21 cellular contexts compared by ENCODE assay signal in the genomic region with DNA sequence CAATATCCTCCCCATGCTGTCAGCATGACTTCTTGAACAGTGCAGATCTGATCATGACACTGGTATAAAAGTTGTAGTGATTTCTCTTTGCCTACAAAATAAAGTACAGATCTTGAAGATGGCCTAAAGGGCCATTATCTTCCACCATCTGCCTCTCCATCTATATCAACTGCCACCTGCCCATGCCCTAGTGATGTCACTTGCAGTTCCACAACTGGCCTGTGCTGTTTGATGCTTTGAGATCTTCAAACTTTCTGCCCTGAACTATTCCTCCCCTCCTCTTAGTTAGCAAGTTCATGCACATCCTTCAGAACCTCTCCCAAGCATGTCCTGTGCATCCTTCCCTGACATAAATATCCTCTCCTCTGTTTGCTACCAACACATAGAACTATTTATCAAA.
DNase-seq lines count a peak whose midpoint lies in the region; ATAC-seq and TF ChIP-seq lines count a peak whose summit lies in the region.
"Had no signal": no experiment of that assay in that cellular context is flagged by ENCODE, and none has a peak within 500 bp of the region (broad histone marks: within the 10 kb centered on the region; RNA-seq: fewer than 3 reads in every experiment).

No MANE protein-coding gene starts in this region.

- H3K36me3 ChIP-seq in BE2C (no peaks in the 10 kb centered on the region), brain microvascular endothelial cell (replicated peaks) (no peaks in the 10 kb centered on the region)
- H3K36me3 ChIP-seq: Peyer's patch, SJSA1 had no signal

- H3K9me3 ChIP-seq in BE2C, result no peaks in the 10 kb centered on the region
- H3K9me3 ChIP-seq: Peyer's patch, SJSA1 had no signal

- H3K4me3 ChIP-seq in BE2C (ENCODE audit: low read depth, low read length) (no peak overlapping the region), brain microvascular endothelial cell (ENCODE audit: low read depth, low read length) (no peak overlapping the region)
- H3K4me3 ChIP-seq: hepatocyte, lung, Peyer's patch, SJSA1 had no signal

- TF ChIP-seq CTCF in BE2C (IDR thresholded peaks at IDR 0.05; ENCODE audit: low read depth, low read length), result peak; percentile 17; the same call in 1 of the 2 replicates
- peak; percentile 17; the same call in 1 of the 2 replicates for TF ChIP-seq CTCF in GM12874 (IDR thresholded peaks at IDR 0.05; ENCODE audit: insufficient read depth, low read depth, low read length)
- TF ChIP-seq CTCF in brain microvascular endothelial cell (IDR thresholded peaks at IDR 0.05; ENCODE audit: low read depth, low read length, missing control alignments), result peak; percentile 26

- intact Hi-C loops in cardiac septum (cut with DNase I), result no loop called here

- peak; percentile 69 for ATAC-seq in HG02981 (IDR thresholded peaks at IDR 0.05; ENCODE audit: unreplicated experiment)
- ATAC-seq: activated CD8-positive, alpha-beta T cell treated with anti-CD3 and anti-CD28 coated beads for 36 hours; activated T-cell treated with anti-CD3 and anti-CD28 coated beads, Interleukin-2, amount 50 U/mL, for 4 hours had no signal

- in situ Hi-C loops in brain microvascular endothelial cell (cut with HindIII; ENCODE audit: low pct_ligation_motif_present, low sequenced_read_pairs), result no loop called here

- no peak for DNase-seq in BE2C
- no peak for DNase-seq in brain microvascular endothelial cell
- DNase-seq in activated CD4-positive, alpha-beta T cell treated with anti-CD3 and anti-CD28 coated beads, Interleukin-2, amount 50 U/mL, for 4 hours, result no peak
- DNase-seq in cardiac septum (ENCODE audit: low spot score), result no peak
- no peak for DNase-seq in DMS153 (lab: John Stamatoyannopoulos, UW)
- no peak for DNase-seq in activated CD4-positive, alpha-beta T cell treated with anti-CD3 and anti-CD28 coated beads for 4 hours
- DNase-seq: activated CD8-positive, alpha-beta T cell treated with anti-CD3 and anti-CD28 coated beads for 36 hours; activated naive CD4-positive, alpha-beta T cell treated with anti-CD3 and anti-CD28 coated beads, Interleukin-2, amount 50 U/mL, for 16 hours; activated T-cell treated with anti-CD3 and anti-CD28 coated beads, Interleukin-2, amount 50 U/mL, for 4 hours; CD8-positive, alpha-beta memory T cell; NCI-H146; NCI-H226; NK-92 treated with Interleukin-12 subunit alpha and Interleukin-12 subunit beta, amount 100 ng/mL, for 24 hours; Peyer's patch; right cardiac atrium; stimulated activated CD4-positive, alpha-beta T cell treated with anti-CD3 and anti-CD28 coated beads, Interleukin-15, amount 100 ng/mL, for 24 hours had no signal

- no peak overlapping the region for H3K27ac ChIP-seq in brain microvascular endothelial cell
- H3K27ac ChIP-seq: SJSA1 had no signal

- H3K27me3 ChIP-seq in BE2C (no peaks in the 10 kb centered on the region), brain microvascular endothelial cell (replicated peaks) (no peaks in the 10 kb centered on the region)
- H3K27me3 ChIP-seq: hepatocyte, Peyer's patch, SJSA1 had no signal

- no peaks in the 10 kb centered on the region for H3K4me1 ChIP-seq in BE2C
